Comparison of ENCODE assay signal across 1 cellular context in genomic region chr10:82736305-82736704, GRCh38.
TF ChIP-seq lines count a peak whose summit lies in the region.

No MANE protein-coding gene starts in this region.

TF ChIP-seq in WTC11, 78 proteins besides CTCF, POLR2A, EP300 and RAD21 (continued from another document):
- TF ChIP-seq HMGXB4 (CRISPR knock-in tag; IDR thresholded peaks at IDR 0.05) (no peak), GRHL2 (CRISPR knock-in tag; IDR thresholded peaks at IDR 0.05; ENCODE audit: insufficient replicate concordance, severe bottlenecking) (no peak), ZNF396 (CRISPR knock-in tag; IDR thresholded peaks at IDR 0.05; ENCODE audit: borderline replicate concordance) (no peak)
TF ChIP-seq in WTC11: peak in this region for 0.
